In genomic region chr6:111710439-111710838, GRCh38 we compare ENCODE assay signal across 8 cellular contexts.
A peak's percentile ranks its signal among the peaks of the same experiment; 100 is the strongest.
DNase-seq lines count a peak whose midpoint lies in the region; ATAC-seq, FAIRE-seq and TF ChIP-seq lines count a peak whose summit lies in the region.

No MANE protein-coding gene starts in this region.

- DNase-seq in NCI-H2227 treated with DMSO at 0.1 percent for 48 hours (lab: John Stamatoyannopoulos, UW) (peak; percentile 10), NCI-H2227 (lab: John Stamatoyannopoulos, UW; ENCODE audit: unreplicated experiment) (no peak), dorsolateral prefrontal cortex (no peak), sigmoid colon (no peak), small intestine (no peak)
- DNase-seq in effector CD4-positive, alpha-beta T cell: no peak

- H3K27me3 ChIP-seq in OCI-LY3 (ENCODE audit: low read depth, low read length) (no peaks in the 10 kb centered on the region), dorsolateral prefrontal cortex (no peaks in the 10 kb centered on the region), sigmoid colon (no peaks in the 10 kb centered on the region), small intestine (ENCODE audit: control insufficient read depth in 2 of 2, insufficient read depth in 2 of 2, low read length in 2 of 2) (no peaks in the 10 kb centered on the region)

- FAIRE-seq in small intestine (lab: Jason Lieb, UNC): no peak

- TF ChIP-seq CTCF in OCI-LY3 (IDR thresholded peaks at IDR 0.05; ENCODE audit: low read depth, low read length) (no peak), dorsolateral prefrontal cortex (IDR thresholded peaks at IDR 0.05 in 54 of 56, conservative IDR thresholded peaks at IDR 0.05 in 2 of 56; ENCODE audit: low read depth in 1 of 56, partially characterized antibody in 56 of 56) (no peak), sigmoid colon (IDR thresholded peaks at IDR 0.05) (no peak)

- H3K27ac ChIP-seq in OCI-LY3 (ENCODE audit: low read length) (no peak overlapping the region), dorsolateral prefrontal cortex (peak overlapping the region in 56 of 59 donors; percentile 19 to 86 (median 74)), sigmoid colon (peak overlapping the region in 3 of 4 donors; percentile 52 to 58 (median 56)), small intestine (ENCODE audit: low read depth in 1 of 2, low read length in 1 of 2) (no peak overlapping the region)

- H3K4me1 ChIP-seq in OCI-LY3 (ENCODE audit: low read length) (no peaks in the 10 kb centered on the region), sigmoid colon (peaks cover 0 to 43% (median 38%) of the 10 kb centered on the region in 4 donors), small intestine (ENCODE audit: control insufficient read depth in 2 of 2, insufficient read depth in 1 of 2, low read depth in 1 of 2, low read length in 1 of 2) (peaks cover 0 to 2% of the 10 kb centered on the region in 2 donors)

- no peaks in the 10 kb centered on the region for H3K36me3 ChIP-seq in OCI-LY3 (replicated peaks; ENCODE audit: low read depth, low read length)
- H3K36me3 ChIP-seq in sigmoid colon: no peaks in the 10 kb centered on the region
- peaks cover 0 to 6% of the 10 kb centered on the region in 2 donors for H3K36me3 ChIP-seq in small intestine (ENCODE audit: control insufficient read depth in 2 of 2, insufficient read depth in 2 of 2, low read length in 2 of 2)

- peak overlapping the region; percentile 64 for H3K4me2 ChIP-seq in OCI-LY3 (ENCODE audit: low read length)

- H2AFZ ChIP-seq in OCI-LY3 (ENCODE audit: low read depth, low read length): peak overlapping the region; percentile 75

- TF ChIP-seq POLR2A in sigmoid colon (IDR thresholded peaks at IDR 0.05): no peak

- H3K9me3 ChIP-seq in OCI-LY3 (ENCODE audit: insufficient read depth, low read length) (no peaks in the 10 kb centered on the region), sigmoid colon (no peaks in the 10 kb centered on the region), small intestine (ENCODE audit: control insufficient read depth, low read depth) (no peaks in the 10 kb centered on the region)

- H3K79me2 ChIP-seq in OCI-LY3 (ENCODE audit: low read length): no peaks in the 10 kb centered on the region

- H3K9ac ChIP-seq in OCI-LY3 (ENCODE audit: low read length): peak overlapping the region; percentile 32; the same call in 1 of the 2 replicates

- intact Hi-C loops in dorsolateral prefrontal cortex (cut with DNase I): loop anchor here (1.0 to 2.0 kb wide), 5 partner anchors 162 to 332 kb away; partner anchors contain the start of gene FYN (in 2 of the 2)
- intact Hi-C loops in sigmoid colon (cut with DNase I): loop anchor here (1.0 to 10.0 kb wide), 5 partner anchors 52 to 454 kb away; partner anchors contain the start of gene FYN

- 62 to 86% methylated on average over 2 of the region's 2 CpGs for whole genome bisulfite sequencing in sigmoid colon, 2 donors
- 89 to 96% (median 91%) methylated on average over 2 of the region's 2 CpGs for WGBS in small intestine, 3 donors

- peak overlapping the region; percentile 65 for H3K4me3 ChIP-seq in OCI-LY3 (ENCODE audit: low read length)
- peak overlapping the region in 48 of 59 donors; percentile 1 to 62 (median 38) for H3K4me3 ChIP-seq in dorsolateral prefrontal cortex
- H3K4me3 ChIP-seq in sigmoid colon: no peak overlapping the region
- no peak overlapping the region for H3K4me3 ChIP-seq in small intestine (ENCODE audit: low read depth in 1 of 2, low read length in 2 of 2)

- no peaks in the 10 kb centered on the region for H4K20me1 ChIP-seq in OCI-LY3 (ENCODE audit: insufficient read depth, low read length)

- ATAC-seq in HG03457 (IDR thresholded peaks at IDR 0.05; ENCODE audit: unreplicated experiment): no peak

- no peak for TF ChIP-seq EP300 in sigmoid colon (IDR thresholded peaks at IDR 0.05)

Comparison
In these comparisons a context has a peak if more than half of its experiments do, and no peak if none do; other contexts are left out.
1. H3K27ac ChIP-seq: peak in dorsolateral prefrontal cortex (56 of 59) and sigmoid colon (3 of 4); none in OCI-LY3 (single experiment) and small intestine (0 of 2).
2. H3K4me3 ChIP-seq: peak in OCI-LY3 (single experiment) and dorsolateral prefrontal cortex (48 of 59); none in sigmoid colon (0 of 4) and small intestine (0 of 2).